Comparison of ENCODE assay signal across 26 cellular contexts in the genomic region with DNA sequence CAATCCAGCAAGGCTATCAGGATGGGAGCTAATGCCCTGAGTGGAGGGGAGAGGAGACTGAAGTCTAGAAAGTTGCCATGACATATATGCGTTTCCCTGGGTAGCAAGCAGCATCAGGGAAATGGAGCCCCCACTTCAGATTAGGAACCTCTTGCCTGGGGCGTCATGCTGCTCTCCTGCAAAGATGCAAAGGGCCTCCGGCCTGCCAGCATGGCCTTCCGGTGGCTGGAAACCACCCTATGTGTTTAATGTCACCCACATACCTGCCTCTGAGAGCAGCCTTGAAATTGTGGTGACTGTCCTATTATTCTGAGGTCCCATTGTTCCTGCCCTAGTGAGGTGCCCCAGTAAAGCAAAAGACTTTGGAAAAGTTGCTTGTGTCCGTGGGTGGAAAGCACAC. TPM values are rescaled to one million over a fixed set of nuclear protein-coding genes. Genes with fewer than 3 reads are reported as not detected.
"Had no signal": no experiment of that assay in that cellular context is flagged by ENCODE, and none has a peak within 500 bp of the region (broad histone marks: within the 10 kb centered on the region; RNA-seq: fewer than 3 reads in every experiment).

No MANE protein-coding gene starts in this region.

- H3K4me1 ChIP-seq: pancreas, psoas muscle, testis, thyroid gland, transverse colon had no signal

- H3K36me3 Mint-ChIP-seq: immature natural killer cell; natural killer cell treated with Interleukin-12 subunit alpha and Interleukin-12 subunit beta and Interleukin-15 and Interleukin-18, amount 100 ng/mL, for 72 hours had no signal

- H3K27me3 ChIP-seq: pancreas, testis, thyroid gland, transverse colon, upper lobe of left lung had no signal

- H3K27ac ChIP-seq: left ventricle myocardium inferior, pancreas, psoas muscle, skin epidermis, stomach, testis, thyroid gland, transverse colon had no signal

- DNase-seq: hypothalamus; immature natural killer cell; left ventricle myocardium inferior; midbrain; mucosa of descending colon; naive thymus-derived CD4-positive, alpha-beta T cell; pancreas; posterior cingulate gyrus; psoas muscle; stimulated activated CD4-positive, alpha-beta T cell treated with anti-CD3 and anti-CD28 coated beads, Interleukin-12 subunit alpha, Interleukin-12 subunit beta, amount 100 ng/mL, for 4 hours; stimulated activated CD4-positive, alpha-beta T cell treated with anti-CD3 and anti-CD28 coated beads, Interleukin-15, amount 100 ng/mL, for 24 hours; stimulated activated CD4-positive, alpha-beta T cell treated with anti-CD3 and anti-CD28 coated beads, Interleukin-2, amount 100 ng/mL, for 24 hours; stimulated activated CD4-positive, alpha-beta T cell treated with anti-CD3 and anti-CD28 coated beads, Interleukin-4, amount 100 ng/mL, for 1 hour; stimulated activated naive B cell treated with anti-CD40 and anti-IgM and Interleukin-4, amounts not matched to agents 10 μg/mL and 1 μg/mL and 100 μg/mL, for 72 hours; stimulated activated naive CD8-positive, alpha-beta T cell treated with anti-CD3 and anti-CD28 coated beads, Interleukin-15, Interleukin-2, amounts not matched to agents 100 U/mL and 50 U/mL, for 24 hours; stomach; testis; thyroid gland; transverse colon; upper lobe of left lung had no signal

- H3K27ac Mint-ChIP-seq: immature natural killer cell; memory B cell; naive thymus-derived CD4-positive, alpha-beta T cell; natural killer cell treated with Interleukin-12 subunit alpha and Interleukin-12 subunit beta and Interleukin-15 and Interleukin-18, amount 100 ng/mL, for 72 hours; stimulated activated naive B cell treated with anti-CD40 and anti-IgM and Interleukin-4, amounts not matched to agents 10 μg/mL and 1 μg/mL and 100 μg/mL, for 72 hours had no signal

- ATAC-seq: mucosa of descending colon; naive thymus-derived CD4-positive, alpha-beta T cell; natural killer cell treated with Interleukin-12 subunit alpha and Interleukin-12 subunit beta and Interleukin-15 and Interleukin-18, amount 100 ng/mL, for 72 hours; pancreas; psoas muscle; sciatic nerve; stimulated activated naive B cell treated with anti-CD40 and anti-IgM and Interleukin-4, amounts not matched to agents 10 μg/mL and 1 μg/mL and 100 μg/mL, for 72 hours; stimulated activated naive CD8-positive, alpha-beta T cell treated with anti-CD3 and anti-CD28 coated beads, Interleukin-15, Interleukin-2, amounts not matched to agents 100 U/mL and 50 U/mL, for 24 hours had no signal

- H3K9me3 ChIP-seq: mucosa of descending colon, pancreas, psoas muscle, testis, thyroid gland, transverse colon had no signal

- H3K36me3 ChIP-seq: left ventricle myocardium inferior, pancreas, stomach, thyroid gland, transverse colon, upper lobe of left lung had no signal

- H3K4me3 Mint-ChIP-seq: immature natural killer cell; memory B cell; naive thymus-derived CD4-positive, alpha-beta T cell; natural killer cell treated with Interleukin-12 subunit alpha and Interleukin-12 subunit beta and Interleukin-15 and Interleukin-18, amount 100 ng/mL, for 72 hours; stimulated activated naive B cell treated with anti-CD40 and anti-IgM and Interleukin-4, amounts not matched to agents 10 μg/mL and 1 μg/mL and 100 μg/mL, for 72 hours had no signal

- H3K4me1 Mint-ChIP-seq: memory B cell had no signal

- H3K9me3 Mint-ChIP-seq: immature natural killer cell; natural killer cell treated with Interleukin-12 subunit alpha and Interleukin-12 subunit beta and Interleukin-15 and Interleukin-18, amount 100 ng/mL, for 72 hours had no signal

- FAIRE-seq: islet of Langerhans, pancreas had no signal

- H3K4me3 ChIP-seq: left ventricle myocardium inferior, mucosa of descending colon, pancreas, psoas muscle, skin epidermis, stomach, testis, thyroid gland, transverse colon, upper lobe of left lung had no signal

RNA-seq across cellular contexts. Expression of gene PPP4R4, which starts 34.7 kb away (rescaled TPM):
- total RNA-seq: left ventricle myocardium inferior, lung microvascular endothelial cell, transverse colon had no signal
- polyA plus RNA-seq: immature natural killer cell had no signal
